21 cellular contexts compared by ENCODE assay signal in the genomic region with DNA sequence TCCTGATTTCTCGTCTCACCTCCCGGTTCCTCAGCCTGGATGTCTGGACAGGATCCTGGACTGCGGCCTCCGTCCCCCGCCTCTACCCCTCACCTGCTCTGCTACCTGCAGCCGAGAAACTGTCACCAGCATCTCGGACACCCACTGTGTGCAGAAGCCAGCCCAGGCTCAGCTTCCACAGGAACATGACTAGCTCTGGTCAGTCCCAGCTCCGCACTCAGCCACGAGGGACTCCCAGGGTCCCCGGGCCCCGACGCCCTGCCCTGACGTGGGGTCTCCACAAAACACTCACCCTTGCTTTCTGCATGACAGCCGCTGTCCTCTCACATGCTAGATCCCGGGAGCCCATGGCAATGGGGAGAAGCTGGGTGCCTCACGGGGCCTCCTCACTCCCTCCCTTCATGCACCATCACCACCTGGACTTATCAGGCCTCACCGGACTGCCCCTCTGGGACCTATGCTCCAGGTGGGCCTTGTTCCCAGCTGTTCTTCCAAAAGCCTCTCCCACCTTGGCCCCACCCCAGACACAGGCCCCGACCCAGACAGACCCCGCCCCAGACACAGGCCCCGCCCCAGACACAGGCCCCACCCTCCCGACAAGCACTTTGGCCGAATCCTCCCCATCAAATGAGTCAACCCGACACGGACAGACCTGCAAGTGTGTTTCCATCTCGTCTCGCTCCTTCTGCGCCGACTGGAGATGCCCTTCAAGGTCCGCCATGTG. TPM values are rescaled to one million over a fixed set of nuclear protein-coding genes. Genes with fewer than 3 reads are reported as not detected.
DNase-seq lines count a peak whose midpoint lies in the region; ATAC-seq and TF ChIP-seq lines count a peak whose summit lies in the region.
"Had no signal": no experiment of that assay in that cellular context is flagged by ENCODE, and none has a peak within 500 bp of the region (broad histone marks: within the 10 kb centered on the region; RNA-seq: fewer than 3 reads in every experiment).

No MANE protein-coding gene starts in this region.

- no peaks in the 10 kb centered on the region for H3K9me3 Mint-ChIP-seq in memory B cell
- H3K9me3 Mint-ChIP-seq: activated naive CD4-positive, alpha-beta T cell treated with anti-CD3 and anti-CD28 coated beads for 36 hours; naive B cell had no signal

- 93% methylated on average over 27 of the region's 29 CpGs for WGBS in SK-N-SH (ENCODE audit: low lambda C conversion rate)

- H4K20me1 ChIP-seq in SK-N-SH (ENCODE audit: insufficient read depth) = peaks cover 37% of the 10 kb centered on the region

- H3K36me3 ChIP-seq in SK-N-SH (replicated peaks in 1 of 2; ENCODE audit: control insufficient read depth in 1 of 2, insufficient read depth in 2 of 2, low read length in 1 of 2) (peaks cover 38 to 61% of the 10 kb centered on the region in 2 experiments), WERI-Rb-1 (peaks cover 46% of the 10 kb centered on the region)

- no peak overlapping the region for H3K9ac ChIP-seq in SK-N-SH

- no peaks in the 10 kb centered on the region for H3K9me2 ChIP-seq in SK-N-SH

- TF ChIP-seq RAD21 in SK-N-SH (IDR thresholded peaks at IDR 0.05; ENCODE audit: low read length) = no peak

- H3K4me3 Mint-ChIP-seq in memory B cell = no peak overlapping the region
- H3K4me3 Mint-ChIP-seq: activated CD8-positive, alpha-beta memory T cell treated with anti-CD3 and anti-CD28 coated beads, Interleukin-2, amount 10 ng/mL, durations not matched to agents 7 days and 5 days; activated naive CD4-positive, alpha-beta T cell treated with anti-CD3 and anti-CD28 coated beads for 36 hours had no signal

- ATAC-seq in SK-N-SH treated with all-trans-retinoic acid at 6 μM for 48 hours = no peak; the same call in 2 of the 3 replicates
- no peak for ATAC-seq in memory B cell (ENCODE audit: low read depth)
- no peak for ATAC-seq in HG03175 (IDR thresholded peaks at IDR 0.05; ENCODE audit: unreplicated experiment)
- ATAC-seq: activated CD8-positive, alpha-beta memory T cell treated with anti-CD3 and anti-CD28 coated beads, Interleukin-2, amount 10 ng/mL, durations not matched to agents 7 days and 5 days; body of pancreas had no signal

- no peak overlapping the region for H3K4me3 ChIP-seq in SK-N-SH (ENCODE audit: low read depth in 2 of 2, low read length in 1 of 2)
- no peak overlapping the region for H3K4me3 ChIP-seq in WERI-Rb-1 (ENCODE audit: low read depth, low read length)
- H3K4me3 ChIP-seq: body of pancreas, prostate gland, smooth muscle cell, tibial nerve had no signal

- no peaks in the 10 kb centered on the region for H3K4me1 ChIP-seq in SK-N-SH (ENCODE audit: control insufficient read depth in 1 of 2, insufficient read depth in 2 of 2, low read depth in 1 of 2, low read length in 1 of 2)
- H3K4me1 ChIP-seq: body of pancreas, prostate gland, tibial nerve had no signal

- peaks cover 4% of the 10 kb centered on the region; the same call in 1 of the 2 replicates for H3K79me2 ChIP-seq in SK-N-SH (ENCODE audit: insufficient read depth)

- no peak overlapping the region for H3K4me2 ChIP-seq in SK-N-SH
- H3K4me2 ChIP-seq: smooth muscle cell had no signal

- H3K27me3 Mint-ChIP-seq in memory B cell = no peaks in the 10 kb centered on the region
- H3K27me3 Mint-ChIP-seq: activated CD8-positive, alpha-beta memory T cell treated with anti-CD3 and anti-CD28 coated beads, Interleukin-2, amount 10 ng/mL, durations not matched to agents 7 days and 5 days; naive B cell had no signal

- H3K9me3 ChIP-seq in SK-N-SH = no peaks in the 10 kb centered on the region
- no peaks in the 10 kb centered on the region for H3K9me3 ChIP-seq in WERI-Rb-1 (ENCODE audit: severe bottlenecking)
- H3K9me3 ChIP-seq: body of pancreas, prostate gland, tibial nerve had no signal

- TF ChIP-seq EP300 in SK-N-SH (IDR thresholded peaks at IDR 0.05; ENCODE audit: borderline replicate concordance in 1 of 2, low read depth in 1 of 2, low read length in 1 of 2) = no peak

- peaks cover 5% of the 10 kb centered on the region for H3K4me1 Mint-ChIP-seq in memory B cell
- H3K4me1 Mint-ChIP-seq: activated CD8-positive, alpha-beta memory T cell treated with anti-CD3 and anti-CD28 coated beads, Interleukin-2, amount 10 ng/mL, durations not matched to agents 7 days and 5 days had no signal

- H3F3A ChIP-seq in SK-N-SH (replicated peaks; ENCODE audit: insufficient read depth) = peaks cover 7% of the 10 kb centered on the region

- peak overlapping the region; percentile 28 for H3K27ac Mint-ChIP-seq in memory B cell
- H3K27ac Mint-ChIP-seq: activated CD8-positive, alpha-beta memory T cell treated with anti-CD3 and anti-CD28 coated beads, Interleukin-2, amount 10 ng/mL, durations not matched to agents 7 days and 5 days; activated naive CD4-positive, alpha-beta T cell treated with anti-CD3 and anti-CD28 coated beads for 36 hours had no signal

- POLR2A ChIA-PET in SK-N-SH (lab: Yijun Ruan, JAX) = no interaction called here

- CTCF ChIA-PET in SK-N-SH (lab: Yijun Ruan, JAX) = no interaction called here

- H3K27ac ChIP-seq in SK-N-SH (ENCODE audit: low read depth in 2 of 2, low read length in 1 of 2) = no peak overlapping the region
- peak overlapping the region; percentile 75 for H3K27ac ChIP-seq in WERI-Rb-1
- H3K27ac ChIP-seq: body of pancreas, C4-2B, prostate gland, tibial nerve, VCaP had no signal

- no peak overlapping the region for H2AFZ ChIP-seq in SK-N-SH (ENCODE audit: low read depth)

- peaks cover 29% of the 10 kb centered on the region for H3K36me3 Mint-ChIP-seq in memory B cell

- H3K27me3 ChIP-seq in SK-N-SH (ENCODE audit: insufficient read depth) = no peaks in the 10 kb centered on the region
- H3K27me3 ChIP-seq in WERI-Rb-1 (ENCODE audit: insufficient read depth, low read depth, severe bottlenecking) = no peaks in the 10 kb centered on the region
- H3K27me3 ChIP-seq: body of pancreas, tibial nerve had no signal

- DNase-seq in SK-N-SH = peak; percentile 74
- peak; percentile 18 for DNase-seq in ELR (ENCODE audit: low read depth)
- no peak for DNase-seq in WERI-Rb-1
- no peak for DNase-seq in memory B cell (ENCODE audit: low spot score in 2 of 2)
- DNase-seq in activated naive CD4-positive, alpha-beta T cell (lab: John Stamatoyannopoulos, UW) = no peak
- no peak for DNase-seq in kidney tubule cell (ENCODE audit: low spot score)
- DNase-seq: activated CD8-positive, alpha-beta memory T cell treated with anti-CD3 and anti-CD28 coated beads, Interleukin-2, amount 10 ng/mL, durations not matched to agents 7 days and 5 days; activated naive CD4-positive, alpha-beta T cell treated with anti-CD3 and anti-CD28 coated beads for 36 hours; body of pancreas; dermis blood vessel endothelial cell; DMS53; HCEC 1CT; naive B cell; NCI-H1417 treated with DMSO at 0.1 percent for 48 hours had no signal

- TF ChIP-seq CTCF in SK-N-SH (IDR thresholded peaks at IDR 0.05) (no peak), WERI-Rb-1 (IDR thresholded peaks at IDR 0.05; ENCODE audit: low read depth, low read length) (no peak)

TF ChIP-seq in SK-N-SH, 30 proteins besides CTCF, POLR2A, EP300 and RAD21:
- TF ChIP-seq TCF12 (IDR thresholded peaks at IDR 0.05) (no peak), FOXM1 (IDR thresholded peaks at IDR 0.05; ENCODE audit: low read depth) (no peak), NRF1 (IDR thresholded peaks at IDR 0.05; ENCODE audit: low read depth, low read length) (no peak), TEAD4 (IDR thresholded peaks at IDR 0.05; ENCODE audit: borderline replicate concordance, insufficient read depth) (no peak), FOXJ3 (CRISPR knock-in tag; IDR thresholded peaks at IDR 0.05) (no peak)

TF ChIP-seq in SK-N-SH treated with all-trans-retinoic acid at 6 μM for 48 hours, 23 proteins besides CTCF, POLR2A, EP300 and RAD21:
- TF ChIP-seq BACH2 (CRISPR knock-in tag; IDR thresholded peaks at IDR 0.05; ENCODE audit: borderline replicate concordance) (no peak), TCF4 (CRISPR knock-in tag; IDR thresholded peaks at IDR 0.05; ENCODE audit: borderline replicate concordance) (no peak), PPARA (CRISPR knock-in tag; IDR thresholded peaks at IDR 0.05; ENCODE audit: borderline replicate concordance) (no peak), ZNF565 (CRISPR knock-in tag; conservative IDR thresholded peaks at IDR 0.05; ENCODE audit: low read depth) (no peak), ZC3H10 (CRISPR knock-in tag; IDR thresholded peaks at IDR 0.05) (no peak)

RNA-seq across cellular contexts. Expression of a gene that starts 26.9 kb away (rescaled TPM):
- polyA plus RNA-seq in SK-N-SH (2012; rRNA removed) = 55.1 and 85.2 TPM in 2 replicates
- 22.7 and 26.0 TPM in 2 replicates for polyA plus RNA-seq in SK-N-SH (2012; cell fraction: cytosol; rRNA removed)
- 301 and 345 TPM in 2 replicates for polyA plus RNA-seq in SK-N-SH (2012; cell fraction: nucleus; rRNA removed)

RNA-seq across cellular contexts. Expression of a gene that starts 40.1 kb away (rescaled TPM):
- 16.9 and 18.0 TPM in 2 replicates for polyA plus RNA-seq in SK-N-SH (2012; rRNA removed)
- 10.1 and 11.8 TPM in 2 replicates for polyA plus RNA-seq in SK-N-SH (2012; cell fraction: cytosol; rRNA removed)
- polyA plus RNA-seq in SK-N-SH (2012; cell fraction: nucleus; rRNA removed) = 47.4 and 59.6 TPM in 2 replicates

Comparison
In these comparisons a context has a peak if more than half of its experiments do, and no peak if none do; other contexts are left out.
1. DNase-seq: peak in SK-N-SH (single experiment) and ELR (single experiment); none in WERI-Rb-1 (single experiment), memory B cell (0 of 2), activated naive CD4-positive, alpha-beta T cell (0 of 4) and kidney tubule cell (single experiment).